8 cellular contexts compared by ENCODE assay signal in the genomic region with DNA sequence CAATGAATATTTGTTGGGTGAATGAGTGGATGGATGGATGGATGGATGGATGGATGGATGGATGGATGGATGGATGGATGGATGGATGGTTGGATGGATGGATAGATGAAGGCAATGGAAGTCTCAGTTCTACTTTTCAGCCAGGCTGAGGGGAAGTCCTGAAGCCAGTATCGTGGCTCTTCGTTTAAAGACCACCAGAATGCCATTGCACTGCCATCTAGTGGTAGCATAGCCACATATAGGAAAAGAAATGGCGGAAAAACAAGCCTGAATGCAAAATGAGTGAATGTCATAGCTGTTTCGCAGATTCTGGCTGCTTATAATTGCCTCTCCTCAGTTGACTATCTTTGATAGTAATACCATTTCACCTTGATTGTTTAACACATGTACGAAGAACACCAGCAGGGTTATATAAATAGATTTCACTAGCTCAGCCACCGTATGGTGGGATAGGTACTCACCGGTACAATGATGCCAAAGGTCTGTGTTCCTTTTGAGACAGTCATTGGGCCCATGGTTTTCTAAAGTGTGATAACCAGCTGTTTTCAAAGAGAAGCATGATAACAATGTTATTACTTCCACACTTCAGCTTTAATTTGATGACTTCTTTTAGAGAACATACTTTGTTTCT.
DNase-seq lines count a peak whose midpoint lies in the region; ATAC-seq and TF ChIP-seq lines count a peak whose summit lies in the region.

No MANE protein-coding gene starts in this region.

- WGBS in heart left ventricle, 4 donors = 27 to 30% (median 28%) methylated on average over 7 of the region's 7 CpGs

- H3K9me2 ChIP-seq in Karpas-422 (replicated peaks; ENCODE audit: insufficient read depth, low read length) = no peaks in the 10 kb centered on the region

- H3K4me1 ChIP-seq in Karpas-422 (ENCODE audit: low read length) (no peaks in the 10 kb centered on the region), heart left ventricle (peaks cover 0 to 3% (median 0%) of the 10 kb centered on the region in 12 donors)

- no peak overlapping the region for H3K4me2 ChIP-seq in Karpas-422 (ENCODE audit: low read depth, low read length, poor library complexity, severe bottlenecking)

- H3K79me2 ChIP-seq in Karpas-422 (ENCODE audit: low read length) = no peaks in the 10 kb centered on the region

- no peak for TF ChIP-seq POLR2A in heart left ventricle (IDR thresholded peaks at IDR 0.05)

- TF ChIP-seq CTCF in heart left ventricle (IDR thresholded peaks at IDR 0.05) = peak; percentile 59 to 82 (median 70)
- TF ChIP-seq CTCF in retinal pigment epithelial cell (conservative IDR thresholded peaks at IDR 0.05; ENCODE audit: low read depth, low read length) = peak; percentile 88

- no peak overlapping the region for H3K27ac ChIP-seq in Karpas-422 (ENCODE audit: low read length)
- H3K27ac ChIP-seq in heart left ventricle = no peak overlapping the region

- H3K4me3 ChIP-seq in Karpas-422 (ENCODE audit: low read length) = no peak overlapping the region
- H3K4me3 ChIP-seq in heart left ventricle = no peak overlapping the region
- H3K4me3 ChIP-seq in retinal pigment epithelial cell (ENCODE audit: low read length) = no peak overlapping the region

- H2AFZ ChIP-seq in Karpas-422 (ENCODE audit: low read length) = no peak overlapping the region

- H4K20me1 ChIP-seq in Karpas-422 (ENCODE audit: insufficient read depth, low read depth, low read length) = no peaks in the 10 kb centered on the region

- intact Hi-C loops in heart left ventricle (cut with DNase I) = loop anchor here in 6 of 10 donors (5.0 to 10.0 kb wide), 8 partner anchors 42 to 215 kb away; partner anchors contain the start of gene ROCK1 (in 2 of the 6)

- ATAC-seq in GM21381 (IDR thresholded peaks at IDR 0.05; ENCODE audit: unreplicated experiment) (peak; percentile 60), heart left ventricle (peak in 3 of 4 donors; percentile 65 to 74 (median 69))

- no peak overlapping the region for H3K9ac ChIP-seq in Karpas-422 (ENCODE audit: low read length)

- H3K9me3 ChIP-seq in Karpas-422 (ENCODE audit: low read length) (no peaks in the 10 kb centered on the region), heart left ventricle (no peaks in the 10 kb centered on the region)

- DNase-seq in DMS53 (lab: John Stamatoyannopoulos, UW) (peak; percentile 77), Karpas-422 (peak; percentile 90), RKO (ENCODE audit: low spot score) (peak; percentile 66), heart left ventricle (peak in 3 of 5 donors; percentile 44 to 52 (median 48)), retinal pigment epithelial cell (ENCODE audit: low read depth) (no peak), cortex of kidney (lab: John Stamatoyannopoulos, UW) (no peak)
- DNase-seq in activated gamma-delta T cell treated with anti-CD3 and anti-CD28 coated beads, Interleukin-2, amount 50 U/mL, for 16 hours (ENCODE audit: low read depth) = peak; percentile 20

- H3K36me3 ChIP-seq in Karpas-422 (ENCODE audit: insufficient read depth, low read length) (no peaks in the 10 kb centered on the region), heart left ventricle (no peaks in the 10 kb centered on the region)

- no peaks in the 10 kb centered on the region for H3K27me3 ChIP-seq in Karpas-422 (ENCODE audit: low read length)
- H3K27me3 ChIP-seq in heart left ventricle = no peaks in the 10 kb centered on the region

Comparison
In these comparisons a context has a peak if more than half of its experiments do, and no peak if none do; other contexts are left out.
1. DNase-seq: peak in DMS53 (single experiment), Karpas-422 (single experiment), RKO (single experiment), activated gamma-delta T cell treated with anti-CD3 and anti-CD28 coated beads, Interleukin-2, amount 50 U/mL, for 16 hours (single experiment) and heart left ventricle (3 of 5); none in retinal pigment epithelial cell (single experiment) and cortex of kidney (single experiment).